Comparison of ENCODE assay signal across 22 cellular contexts in the genomic region with DNA sequence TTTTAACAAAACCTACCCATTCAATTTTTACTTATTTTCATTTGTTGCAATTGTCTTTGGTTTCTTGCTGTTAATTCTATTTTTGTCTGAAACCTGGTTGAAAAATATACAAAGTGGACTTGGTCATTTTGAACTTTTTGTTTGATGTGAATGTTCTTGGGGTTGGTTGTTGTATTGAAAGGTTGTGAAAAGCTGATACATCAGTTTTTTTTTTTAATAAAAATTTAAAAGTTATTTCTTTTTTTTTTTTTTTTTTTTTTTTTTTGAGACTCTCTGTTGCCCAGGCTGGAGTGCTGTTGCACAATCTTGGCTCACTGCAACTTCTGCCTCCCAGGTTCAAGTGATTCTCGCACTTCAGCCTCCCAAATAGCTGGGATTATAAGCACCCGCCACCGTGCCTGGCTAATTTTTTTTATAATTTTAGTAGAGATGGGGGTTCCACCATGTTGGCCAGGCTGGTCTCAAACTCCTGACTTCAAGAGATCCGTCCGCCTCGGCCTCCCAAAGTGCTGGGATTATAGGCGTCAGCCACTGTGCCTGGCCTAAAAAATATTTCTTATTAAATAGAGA. TPM values are rescaled to one million over a fixed set of nuclear protein-coding genes. Genes with fewer than 3 reads are reported as not detected.
A peak's percentile ranks its signal among the peaks of the same experiment; 100 is the strongest.
DNase-seq lines count a peak whose midpoint lies in the region; ATAC-seq and TF ChIP-seq lines count a peak whose summit lies in the region.
"Had no signal": no experiment of that assay in that cellular context is flagged by ENCODE, and none has a peak within 500 bp of the region (broad histone marks: within the 10 kb centered on the region; RNA-seq: fewer than 3 reads in every experiment).

No MANE protein-coding gene starts in this region.

- no peaks in the 10 kb centered on the region for H3K9me3 Mint-ChIP-seq in MCF 10A (ENCODE audit: unreplicated experiment)
- H3K9me3 Mint-ChIP-seq: CD8-positive, alpha-beta T cell had no signal

- peak; percentile 13 for DNase-seq in MCF 10A (ENCODE audit: unreplicated experiment)
- no peak for DNase-seq in breast epithelium (ENCODE audit: low spot score in 2 of 2)
- DNase-seq in SK-N-MC (ENCODE audit: low read depth, low spot score), result no peak
- DNase-seq in left lobe of liver (ENCODE audit: low spot score), result no peak
- peak; percentile 12 to 22 for DNase-seq in thyroid gland
- no peak for DNase-seq in left colon
- DNase-seq in SW 1271 (lab: John Stamatoyannopoulos, UW), result no peak
- DNase-seq: C1 segment of cervical spinal cord; CD8-positive, alpha-beta T cell; GM23248; HCEC 1CT; KBM-7; NCI-H1417 treated with DMSO at 0.1 percent for 48 hours; NCI-H187; NCI-H2107; NCI-H226; NCI-H510A treated with DMSO at 0.1 percent for 48 hours; NCI-H748 treated with DMSO at 0.1 percent for 48 hours; SIG-M5 had no signal

- no peaks in the 10 kb centered on the region for H3K36me3 ChIP-seq in breast epithelium
- no peaks in the 10 kb centered on the region for H3K36me3 ChIP-seq in SK-N-MC (ENCODE audit: insufficient read depth, low read length)
- H3K36me3 ChIP-seq in thyroid gland, result no peaks in the 10 kb centered on the region

- H3K27ac ChIP-seq in breast epithelium (no peak overlapping the region), SK-N-MC (peak overlapping the region; percentile 83), thyroid gland (no peak overlapping the region)
- H3K27ac ChIP-seq: GM23248, RWPE1 had no signal

- H3K4me3 Mint-ChIP-seq in MCF 10A (ENCODE audit: unreplicated experiment), result no peak overlapping the region
- H3K4me3 Mint-ChIP-seq: CD8-positive, alpha-beta T cell had no signal

- H3K4me1 ChIP-seq in breast epithelium (peaks cover 0 to 10% of the 10 kb centered on the region in 2 donors), thyroid gland (peaks cover 24 to 31% of the 10 kb centered on the region in 2 donors)

- no peak overlapping the region for H3K27ac Mint-ChIP-seq in MCF 10A (ENCODE audit: low read depth, unreplicated experiment)
- H3K27ac Mint-ChIP-seq: CD8-positive, alpha-beta T cell had no signal

- no TSS peak for BruUV-seq in MCF 10A (replicated peaks; lab: Mats Ljungman, UMichigan)

- no peak overlapping the region for H3K4me3 ChIP-seq in breast epithelium
- no peak overlapping the region for H3K4me3 ChIP-seq in SK-N-MC
- H3K4me3 ChIP-seq in thyroid gland (replicated peaks in 1 of 3), result no peak overlapping the region
- H3K4me3 ChIP-seq: GM23248 had no signal

- 79% methylated on average over 7 of the region's 7 CpGs for WGBS in thyroid gland, 2 donors

- peaks cover 8% of the 10 kb centered on the region for H3K36me3 Mint-ChIP-seq in MCF 10A (ENCODE audit: insufficient read depth, unreplicated experiment)

- ATAC-seq in left lobe of liver (peak; percentile 45), left colon (no peak), HG03457 (IDR thresholded peaks at IDR 0.05; ENCODE audit: unreplicated experiment) (no peak)
- ATAC-seq: CD8-positive, alpha-beta T cell; SK-N-SH treated with all-trans-retinoic acid at 6 μM for 48 hours had no signal

- H3K9ac ChIP-seq in SK-N-MC (ENCODE audit: insufficient read length), result no peak overlapping the region
- H3K9ac ChIP-seq: GM23248 had no signal

- POLR2A ChIA-PET in MCF 10A (lab: Yijun Ruan, JAX), result interaction anchor here (0.6 to 1.3 kb wide), 3 partner anchors 16 to 1441 kb away, joined by 3 read pairs; a partner anchor contains a TSS

- peaks cover 17% of the 10 kb centered on the region for H3K4me1 Mint-ChIP-seq in MCF 10A (ENCODE audit: insufficient read depth, unreplicated experiment)

- TF ChIP-seq POLR2A in breast epithelium (IDR thresholded peaks at IDR 0.05) (no peak), thyroid gland (IDR thresholded peaks at IDR 0.05) (no peak)

- TF ChIP-seq CTCF in MCF 10A (IDR thresholded peaks at IDR 0.05; ENCODE audit: unreplicated experiment), result no peak
- TF ChIP-seq CTCF in breast epithelium (IDR thresholded peaks at IDR 0.05), result no peak
- no peak for TF ChIP-seq CTCF in thyroid gland (IDR thresholded peaks at IDR 0.05)

- H3K27me3 ChIP-seq in breast epithelium (no peaks in the 10 kb centered on the region), thyroid gland (no peaks in the 10 kb centered on the region)

- intact Hi-C loops in MCF 10A (cut with micrococcal nuclease) (no loop called here), breast epithelium (cut with DNase I; ENCODE audit: low total_unique reads) (no loop called here), thyroid gland (cut with DNase I) (no loop called here), left colon (cut with DNase I, micrococcal nuclease) (no loop called here)

- H3K9me3 ChIP-seq in breast epithelium, result no peaks in the 10 kb centered on the region
- no peaks in the 10 kb centered on the region for H3K9me3 ChIP-seq in SK-N-MC (ENCODE audit: low read depth, low read length)
- H3K9me3 ChIP-seq in thyroid gland, result no peaks in the 10 kb centered on the region

- CTCF ChIA-PET in MCF 10A (lab: Yijun Ruan, JAX), result no interaction called here

- H3K27me3 Mint-ChIP-seq in MCF 10A (ENCODE audit: insufficient read depth, unreplicated experiment), result no peaks in the 10 kb centered on the region

RNA-seq across cellular contexts. Expression of a gene that starts 28.9 kb away (rescaled TPM):
- total RNA-seq in MCF 10A (2022), result 31.9 and 32.8 TPM in 2 replicates
- total RNA-seq in breast epithelium, result 10 to 100 TPM in 2 of 3 donors, 1 to 10 TPM in 1; 8.2 to 12.9 (median 10.8) TPM
- 10.3 TPM for total RNA-seq in left lobe of liver
- total RNA-seq in thyroid gland, result 10 to 100 TPM; 13.2 to 14.6 (median 14.5) TPM
- total RNA-seq in left colon, result 10 to 100 TPM; 43.6 to 53.6 TPM

RNA-seq across cellular contexts. Expression of a gene that starts 39.7 kb away (rescaled TPM):
- 70.0 and 96.8 TPM in 2 replicates for total RNA-seq in MCF 10A (2022)
- under 1 TPM; 0.29 to 0.98 (median 0.80) TPM for total RNA-seq in breast epithelium
- 1.5 TPM for total RNA-seq in left lobe of liver
- 1 to 10 TPM in 1 of 4 donors, under 1 TPM in 3; 0.63 to 5.2 (median 0.79) TPM for total RNA-seq in thyroid gland
- total RNA-seq in left colon, result 1 to 10 TPM; 5.5 to 9.0 TPM

Comparison
In these comparisons a context has a peak if more than half of its experiments do, and no peak if none do; other contexts are left out.
1. DNase-seq: peak in MCF 10A (single experiment) and thyroid gland (2 of 2); none in breast epithelium (0 of 2), SK-N-MC (single experiment), left lobe of liver (single experiment), left colon (0 of 2) and SW 1271 (0 of 2).